ENCODE assay signal across 1 cellular context in the genomic region with DNA sequence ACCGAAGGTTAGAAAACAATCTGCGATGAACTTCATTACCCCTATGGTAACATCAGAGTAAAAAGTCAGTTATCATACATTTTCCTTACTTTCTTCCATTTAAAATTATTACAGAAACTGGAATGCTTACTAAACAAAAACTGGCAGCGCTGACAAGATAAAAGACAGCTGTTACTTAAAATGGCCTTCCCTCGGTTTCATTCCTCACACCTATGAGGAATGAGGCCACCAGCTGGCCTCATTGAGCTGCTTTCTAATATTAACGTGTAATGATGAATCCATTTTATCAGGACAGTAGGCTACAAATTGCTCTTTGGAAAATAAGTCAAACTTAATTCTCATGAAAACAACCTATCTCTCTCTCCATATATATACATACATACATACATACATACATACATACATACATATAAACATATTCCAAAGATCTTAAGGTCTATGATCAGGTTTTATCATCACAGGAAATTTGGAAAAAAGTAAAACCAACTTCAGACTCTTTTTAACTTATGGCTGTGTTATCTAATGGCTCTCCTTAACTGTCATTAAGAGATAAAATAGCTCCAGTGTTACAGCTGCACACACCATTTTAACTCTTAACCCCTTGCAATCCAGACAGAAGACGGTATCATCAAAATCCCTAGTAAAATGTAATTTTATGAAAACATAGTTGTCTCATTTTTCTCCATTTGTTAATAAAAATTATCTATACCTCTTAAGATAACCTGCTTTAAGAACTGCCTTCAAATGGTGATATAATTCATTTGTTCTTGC.
TF ChIP-seq lines count a peak whose summit lies in the region.

No MANE protein-coding gene starts in this region.

TF ChIP-seq in neural cell, 6 proteins besides CTCF, POLR2A, EP300 and RAD21 (continued from another document):
- TF ChIP-seq REST (IDR thresholded peaks at IDR 0.05; ENCODE audit: borderline replicate concordance), result no peak
